In genomic region chr4:153409412-153409811, GRCh38 we compare ENCODE assay signal across 1 cellular context.
TF ChIP-seq lines count a peak whose summit lies in the region.

No MANE protein-coding gene starts in this region.

TF ChIP-seq in endothelial cell of umbilical vein, 7 proteins besides CTCF, POLR2A, EP300 and RAD21:
- TF ChIP-seq FOS (IDR thresholded peaks at IDR 0.05; ENCODE audit: borderline replicate concordance, insufficient read depth, low read length), result peak; percentile 33
- no peak for TF ChIP-seq POLR2AphosphoS5 (IDR thresholded peaks at IDR 0.05; ENCODE audit: insufficient read depth, low read depth, low read length)
